ENCODE assay signal across 2 cellular contexts in genomic region chr16:31193874-31194273, GRCh38.
TF ChIP-seq lines count a peak whose summit lies in the region.

No MANE protein-coding gene starts in this region.

TF ChIP-seq in HEK293, 187 proteins besides CTCF, POLR2A, EP300 and RAD21:
- TF ChIP-seq ZNF600 (tag by site-specific recombination; IDR thresholded peaks at IDR 0.05), result 0 out of 2 replicates have a peak, but pooled peaks have one; percentile 9
- TF ChIP-seq SP3 (tag by site-specific recombination; IDR thresholded peaks at IDR 0.05), result no peak
- TF ChIP-seq PBX3 (CRISPR knock-in tag; IDR thresholded peaks at IDR 0.05), result no peak
- no peak for TF ChIP-seq TSHZ1 (tag by site-specific recombination; IDR thresholded peaks at IDR 0.05; ENCODE audit: borderline replicate concordance)
- no peak for TF ChIP-seq ZNF529 (tag by site-specific recombination; IDR thresholded peaks at IDR 0.05; ENCODE audit: insufficient replicate concordance)
- TF ChIP-seq PRDM10 (tag by site-specific recombination; IDR thresholded peaks at IDR 0.05), result peak; percentile 22; the same call in 1 of the 2 replicates
- no peak for TF ChIP-seq ZNF311 (tag by site-specific recombination; IDR thresholded peaks at IDR 0.05; ENCODE audit: borderline replicate concordance)
- no peak for TF ChIP-seq ZNF747 (tag by site-specific recombination; IDR thresholded peaks at IDR 0.05)
- no peak for TF ChIP-seq ZSCAN5A (tag by site-specific recombination; IDR thresholded peaks at IDR 0.05)
- TF ChIP-seq ZBTB21 (tag by site-specific recombination; IDR thresholded peaks at IDR 0.05), result no peak
- TF ChIP-seq ZNF544 (tag by site-specific recombination; IDR thresholded peaks at IDR 0.05), result no peak
- no peak for TF ChIP-seq ZNF621 (tag by site-specific recombination; IDR thresholded peaks at IDR 0.05)
- TF ChIP-seq SALL2 (tag by site-specific recombination; IDR thresholded peaks at IDR 0.05; ENCODE audit: borderline replicate concordance), result no peak

TF ChIP-seq in GM12878, 131 proteins besides CTCF, POLR2A, EP300 and RAD21:
- TF ChIP-seq POLR2AphosphoS2 (IDR thresholded peaks at IDR 0.05; ENCODE audit: low read depth, low read length) (0 out of 2 replicates have a peak, but pooled peaks have one; percentile 31), KLF5 (IDR thresholded peaks at IDR 0.05; ENCODE audit: partially characterized antibody) (no peak), POLR2AphosphoS5 (IDR thresholded peaks at IDR 0.05; ENCODE audit: low read length) (peak; percentile 45; the same call in 1 of the 2 replicates), HDGF (IDR thresholded peaks at IDR 0.05) (no peak), FOXK2 (IDR thresholded peaks at IDR 0.05) (no peak)
TF ChIP-seq in GM12878: peak in this region for 2.
